In the genomic region with DNA sequence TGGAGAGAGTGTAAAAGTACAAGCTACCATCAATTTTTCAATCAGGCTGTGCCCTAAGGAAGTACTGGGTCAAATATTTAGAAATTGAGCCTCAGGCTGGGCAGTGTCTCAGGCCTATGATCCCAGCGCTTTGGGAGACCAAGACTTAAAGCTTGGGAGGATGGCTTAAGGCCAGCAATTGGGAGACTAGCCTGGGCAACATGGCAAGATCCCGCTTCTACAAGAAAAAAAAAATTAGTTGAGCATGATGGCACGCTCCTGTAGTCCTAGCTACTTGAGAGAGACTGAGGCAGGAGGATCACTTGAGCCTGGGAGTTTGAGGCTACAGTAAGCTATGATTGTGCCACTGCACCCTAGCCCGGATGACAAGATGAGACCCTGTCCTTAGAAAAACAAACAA, we compare ENCODE assay signal across 10 cellular contexts. TPM values are rescaled to one million over a fixed set of nuclear protein-coding genes. Genes with fewer than 3 reads are reported as not detected.
DNase-seq lines count a peak whose midpoint lies in the region; ATAC-seq and TF ChIP-seq lines count a peak whose summit lies in the region.
"Had no signal": no experiment of that assay in that cellular context is flagged by ENCODE, and none has a peak within 500 bp of the region (broad histone marks: within the 10 kb centered on the region; RNA-seq: fewer than 3 reads in every experiment).

No MANE protein-coding gene starts in this region.

- intact Hi-C loops in OCI-LY7 (cut with micrococcal nuclease; ENCODE audit: unreplicated experiment) (no loop called here), sigmoid colon (cut with DNase I) (loop anchor here (5.0 to 10.0 kb wide), 3 partner anchors 213 to 330 kb away; a partner anchor contains a TSS), ovary (cut with DNase I) (no loop called here)

- H3K27me3 ChIP-seq in DOHH2 (ENCODE audit: control insufficient read depth, low read length) (no peaks in the 10 kb centered on the region), sigmoid colon (no peaks in the 10 kb centered on the region), ovary (no peaks in the 10 kb centered on the region)

- ATAC-seq in effector memory CD8-positive, alpha-beta T cell (replicated peaks) = no peak
- ATAC-seq in GM21717 (IDR thresholded peaks at IDR 0.05; ENCODE audit: unreplicated experiment) (no peak), GM19324 (IDR thresholded peaks at IDR 0.05; ENCODE audit: low FRiP score, unreplicated experiment) (no peak)

- H4K20me1 ChIP-seq in DOHH2 (ENCODE audit: control insufficient read depth, insufficient read depth, low read depth, low read length) = peaks cover 20% of the 10 kb centered on the region
- H4K20me1 ChIP-seq in OCI-LY7 (ENCODE audit: insufficient read depth, low read length) = peaks cover 21% of the 10 kb centered on the region; the same call in 1 of the 2 replicates

- H3K4me3 ChIP-seq in DOHH2 (ENCODE audit: low read length) (peak overlapping the region; percentile 79), OCI-LY7 (ENCODE audit: low read depth, low read length, poor library complexity, severe bottlenecking) (peak overlapping the region; percentile 90), sigmoid colon (no peak overlapping the region), ovary (no peak overlapping the region)

- H3K27me3 Mint-ChIP-seq in effector memory CD8-positive, alpha-beta T cell = no peaks in the 10 kb centered on the region

- peak overlapping the region; percentile 70 for H3K4me2 ChIP-seq in DOHH2 (ENCODE audit: low read length)
- H3K4me2 ChIP-seq in OCI-LY7 (ENCODE audit: low read length) = peak overlapping the region; percentile 74

- H3K9me3 Mint-ChIP-seq in effector memory CD8-positive, alpha-beta T cell = no peaks in the 10 kb centered on the region

- H3K9me2 ChIP-seq in DOHH2 (replicated peaks; ENCODE audit: control insufficient read depth, low read length) (no peaks in the 10 kb centered on the region), OCI-LY7 (ENCODE audit: insufficient read depth, low read length) (no peaks in the 10 kb centered on the region)

- H2AFZ ChIP-seq in OCI-LY7 (ENCODE audit: low read length) = peak overlapping the region; percentile 90; the same call in 1 of the 2 replicates

- 86 to 98% methylated on average over 4 of the region's 4 CpGs for WGBS in sigmoid colon, 2 donors
- 82 to 98% (median 86%) methylated on average over 4 of the region's 4 CpGs for WGBS in ovary, 3 donors

- H3K27ac Mint-ChIP-seq in effector memory CD8-positive, alpha-beta T cell = peak overlapping the region; percentile 99 to 100

- no peak for TF ChIP-seq CTCF in DOHH2 (IDR thresholded peaks at IDR 0.05; ENCODE audit: low read depth, low read length, poor library complexity, severe bottlenecking)
- TF ChIP-seq CTCF in OCI-LY7 (conservative IDR thresholded peaks at IDR 0.05; ENCODE audit: low read length) = no peak
- TF ChIP-seq CTCF in sigmoid colon (IDR thresholded peaks at IDR 0.05) = no peak
- TF ChIP-seq CTCF in ovary (IDR thresholded peaks at IDR 0.05) = no peak

- H3K36me3 ChIP-seq in DOHH2 (ENCODE audit: control insufficient read depth, low read length) (peaks cover 20% of the 10 kb centered on the region), OCI-LY7 (ENCODE audit: insufficient read depth, low read length) (no peaks in the 10 kb centered on the region), sigmoid colon (no peaks in the 10 kb centered on the region), ovary (no peaks in the 10 kb centered on the region)

- peaks cover 32% of the 10 kb centered on the region for H3K79me2 ChIP-seq in DOHH2 (ENCODE audit: control insufficient read depth, low read length)
- H3K79me2 ChIP-seq in OCI-LY7 (ENCODE audit: insufficient read depth, low read depth, low read length) = peaks cover 32% of the 10 kb centered on the region

- H3F3A ChIP-seq in DOHH2 (ENCODE audit: control insufficient read depth, insufficient read depth) = peaks cover 9% of the 10 kb centered on the region

- no peak for TF ChIP-seq POLR2A in sigmoid colon (IDR thresholded peaks at IDR 0.05)
- TF ChIP-seq POLR2A in ovary (IDR thresholded peaks at IDR 0.05) = no peak

- H3K36me3 Mint-ChIP-seq in effector memory CD8-positive, alpha-beta T cell (ENCODE audit: insufficient read depth) = peaks cover 20% of the 10 kb centered on the region

- H3K4me1 Mint-ChIP-seq in effector memory CD8-positive, alpha-beta T cell (ENCODE audit: low read depth in 2 of 2) = peaks cover 32 to 34% of the 10 kb centered on the region in 2 donors

- no peaks in the 10 kb centered on the region for H3K9me3 ChIP-seq in DOHH2 (ENCODE audit: control insufficient read depth, insufficient read depth, low read length)
- no peaks in the 10 kb centered on the region for H3K9me3 ChIP-seq in OCI-LY7 (ENCODE audit: low read length)
- no peaks in the 10 kb centered on the region for H3K9me3 ChIP-seq in sigmoid colon
- H3K9me3 ChIP-seq in ovary = no peaks in the 10 kb centered on the region

- CTCF ChIA-PET in OCI-LY7 (lab: Charles Lee; ENCODE audit: unreplicated experiment) = no interaction called here

- H3K4me1 ChIP-seq in DOHH2 (ENCODE audit: control insufficient read depth, low read length) = peaks cover 27% of the 10 kb centered on the region
- H3K4me1 ChIP-seq in OCI-LY7 (ENCODE audit: insufficient read depth, low read length, poor library complexity, severe bottlenecking) = peaks cover 18% of the 10 kb centered on the region
- H3K4me1 ChIP-seq in sigmoid colon = peaks cover 0 to 35% (median 27%) of the 10 kb centered on the region in 4 donors
- peaks cover 3% of the 10 kb centered on the region for H3K4me1 ChIP-seq in ovary (ENCODE audit: insufficient read depth)

- POLR2A ChIA-PET in OCI-LY7 (lab: Charles Lee) = interaction anchor here (0.7 to 1.2 kb wide), 3 partner anchors 26 to 163 kb away, joined by 3 read pairs; no protein-coding TSS in a partner anchor

- DNase-seq in OCI-LY7 (ENCODE audit: low spot score) (no peak), sigmoid colon (no peak), ovary (no peak)
- DNase-seq in effector memory CD8-positive, alpha-beta T cell = no peak
- DNase-seq: effector CD4-positive, alpha-beta T cell; GDM1; NCI-H2171 had no signal

- BruUV-seq in OCI-LY7 (replicated peaks; lab: Mats Ljungman, UMichigan) = no TSS peak

- peak overlapping the region; percentile 10 to 100 for H3K4me3 Mint-ChIP-seq in effector memory CD8-positive, alpha-beta T cell

- H3K27ac ChIP-seq in DOHH2 (ENCODE audit: low read depth, low read length) = no peak overlapping the region
- no peak overlapping the region for H3K27ac ChIP-seq in OCI-LY7 (ENCODE audit: low read depth, low read length, poor library complexity, severe bottlenecking)
- H3K27ac ChIP-seq in sigmoid colon = peak overlapping the region; percentile 95 to 98 (median 97)
- H3K27ac ChIP-seq in ovary = no peak overlapping the region

- TF ChIP-seq EP300 in sigmoid colon (IDR thresholded peaks at IDR 0.05) (no peak), ovary (IDR thresholded peaks at IDR 0.05) (no peak)

RNA-seq across cellular contexts. Expression of a gene that starts 2.0 kb away (rescaled TPM):
- total RNA-seq in OCI-LY7 (2014; rRNA removed; shearing (Covaris generic)) = 53.2 and 73.0 TPM in 2 replicates
- total RNA-seq in OCI-LY7 (2022) (83.8 and 94.0 TPM in 2 replicates), sigmoid colon (10 to 100 TPM; 58.4 to 92.0 (median 62.8) TPM), ovary (10 to 100 TPM; 37.9 to 58.6 (median 51.8) TPM)
- polyA plus RNA-seq in sigmoid colon (10 to 100 TPM; 30.6 to 45.5 (median 41.8) TPM), ovary (10 to 100 TPM; 28.2 to 62.7 TPM)

Comparison
In these comparisons a context has a peak if more than half of its experiments do, and no peak if none do; other contexts are left out.
1. H3K27ac ChIP-seq: peak in sigmoid colon (4 of 4); none in DOHH2 (single experiment), OCI-LY7 (single experiment) and ovary (0 of 2).
2. H3K4me3 ChIP-seq: peak in DOHH2 (single experiment) and OCI-LY7 (single experiment); none in sigmoid colon (0 of 4) and ovary (single experiment).